ENCODE assay signal across 8 cellular contexts in genomic region chr17:38351412-38352222, GRCh38. TPM values are rescaled to one million over a fixed set of nuclear protein-coding genes. Genes with fewer than 3 reads are reported as not detected.
DNase-seq lines count a peak whose midpoint lies in the region; ATAC-seq and TF ChIP-seq lines count a peak whose summit lies in the region.

TSS of gene SOCS7 (plus strand) at chr17:38351844. CDS start at chr17:38352053, 209 bp downstream.

- intact Hi-C loops in Right ventricle myocardium inferior (cut with DNase I), result loop anchor here (10.0 kb wide), 2 partner anchors 153 to 313 kb away; no protein-coding TSS in a partner anchor
- intact Hi-C loops in ovary (cut with DNase I), result loop anchor here in 3 of 4 donors (2.0 to 10.0 kb wide), 3 partner anchors 63 to 403 kb away; partner anchors contain the start of gene PSMB3 (in 1 of the 3)
- intact Hi-C loops in thyroid gland (cut with DNase I), result no loop called here

- peaks cover 43% of the 10 kb centered on the region for H3K4me1 Mint-ChIP-seq in activated naive CD8-positive, alpha-beta T cell (ENCODE audit: low read depth)

- H3K27ac ChIP-seq in ovary (peak within 1 kb of the TSS; percentile 40 to 75), thyroid gland (peak within 1 kb of the TSS; percentile 59 to 89 (median 71))

- WGBS in ovary, 3 donors, result 1 to 2% (median 2%) methylated on average over 21 to 77 of the region's 84 CpGs
- 26 to 38% methylated on average over 12 to 13 of the region's 84 CpGs for WGBS in thyroid gland, 2 donors

- H3K36me3 Mint-ChIP-seq in activated naive CD8-positive, alpha-beta T cell, result peaks cover 3% of the 10 kb centered on the region

- H3K9me3 ChIP-seq in ovary (no peaks in the 10 kb centered on the region), thyroid gland (no peaks in the 10 kb centered on the region)

- H3K4me3 ChIP-seq in ovary (peak within 1 kb of the TSS; percentile 64), thyroid gland (replicated peaks in 1 of 3) (peak within 1 kb of the TSS; percentile 67 to 95 (median 75))

- TF ChIP-seq CTCF in GM10248 (IDR thresholded peaks at IDR 0.05; ENCODE audit: control extremely low read depth, extremely low read depth, low read depth, missing control alignments), result no peak
- no peak for TF ChIP-seq CTCF in ovary (IDR thresholded peaks at IDR 0.05)
- no peak for TF ChIP-seq CTCF in thyroid gland (IDR thresholded peaks at IDR 0.05)

- H3K27ac Mint-ChIP-seq in activated naive CD8-positive, alpha-beta T cell, result peak within 1 kb of the TSS; percentile 98

- CTCF ChIA-PET in GM10248 (lab: Yijun Ruan, JAX), result interaction anchor here (0.6 to 14.6 kb wide), 7 partner anchors 10 to 63 kb away, joined by 3 to 282 read pairs (median 3); no protein-coding TSS in a partner anchor

- no peaks in the 10 kb centered on the region for H3K27me3 Mint-ChIP-seq in activated naive CD8-positive, alpha-beta T cell

- no peaks in the 10 kb centered on the region for H3K36me3 ChIP-seq in ovary
- no peaks in the 10 kb centered on the region for H3K36me3 ChIP-seq in thyroid gland

- H3K9me3 Mint-ChIP-seq in activated naive CD8-positive, alpha-beta T cell (ENCODE audit: low read depth), result no peaks in the 10 kb centered on the region

- peak within 1 kb of the TSS; percentile 97 for H3K4me3 Mint-ChIP-seq in activated naive CD8-positive, alpha-beta T cell

- ATAC-seq in HG02610 (IDR thresholded peaks at IDR 0.05; ENCODE audit: unreplicated experiment), result peak; percentile 85
- peak; percentile 98 for ATAC-seq in Right ventricle myocardium inferior

- TF ChIP-seq POLR2A in ovary (IDR thresholded peaks at IDR 0.05) (peak; percentile 79), thyroid gland (IDR thresholded peaks at IDR 0.05) (peak in 1 of 2 donors; percentile 85)

- DNase-seq in GM10248 (ENCODE audit: extremely low spot score), result peak; percentile 95
- DNase-seq in NCI-H1092 treated with DMSO at 0.1 percent for 48 hours (lab: John Stamatoyannopoulos, UW), result peak; percentile 91
- peak; percentile 81 for DNase-seq in SKM-1 treated with dmso at 0.1 percent for 144 hours (lab: John Stamatoyannopoulos, UW; ENCODE audit: unreplicated experiment)
- peak; percentile 96 for DNase-seq in Right ventricle myocardium inferior (ENCODE audit: missing footprints)
- DNase-seq in ovary, result peak; percentile 95 to 97 (median 97)
- DNase-seq in thyroid gland, result peak; percentile 93

- POLR2A ChIA-PET in GM10248 (lab: Yijun Ruan, JAX), result interaction anchor here (0.5 to 1.2 kb wide), 4 partner anchors 14 to 1114 kb away, joined by 3 to 5 read pairs (median 4); no protein-coding TSS in a partner anchor

- no peak for TF ChIP-seq EP300 in ovary (IDR thresholded peaks at IDR 0.05)

- H3K4me1 ChIP-seq in ovary (ENCODE audit: insufficient read depth) (peaks cover 11% of the 10 kb centered on the region), thyroid gland (peaks cover 31 to 34% of the 10 kb centered on the region in 2 donors)

- H3K27me3 ChIP-seq in ovary (no peaks in the 10 kb centered on the region), thyroid gland (no peaks in the 10 kb centered on the region)

RNA-seq across cellular contexts. Expression of gene SOCS7, which starts in this region (rescaled TPM):
- total RNA-seq in Right ventricle myocardium inferior (12.0 TPM), ovary (10 to 100 TPM; 12.8 to 23.8 (median 21.1) TPM), thyroid gland (10 to 100 TPM; 17.1 to 22.3 (median 20.1) TPM)
- 10 to 100 TPM in 1 of 2 donors, 1 to 10 TPM in 1; 8.9 to 11.2 TPM for polyA plus RNA-seq in ovary

Comparison
In these comparisons a context has a peak if more than half of its experiments do, and no peak if none do; other contexts are left out.
1. Peak in every context shown above with its lines: DNase-seq, ATAC-seq, H3K4me3 ChIP-seq and H3K27ac ChIP-seq.